Comparison of ENCODE assay signal across 11 cellular contexts in genomic region chr12:41932028-41932427, GRCh38.
A peak's percentile ranks its signal among the peaks of the same experiment; 100 is the strongest.
DNase-seq lines count a peak whose midpoint lies in the region; ATAC-seq and TF ChIP-seq lines count a peak whose summit lies in the region.
"Had no signal": no experiment of that assay in that cellular context is flagged by ENCODE, and none has a peak within 500 bp of the region (broad histone marks: within the 10 kb centered on the region; RNA-seq: fewer than 3 reads in every experiment).

No MANE protein-coding gene starts in this region.

- TF ChIP-seq CTCF in Caco-2 (IDR thresholded peaks at IDR 0.05; ENCODE audit: insufficient read depth in 1 of 2, low read depth in 1 of 2, low read length in 1 of 2, severe bottlenecking in 1 of 2, unreplicated experiment in 1 of 2) = no peak
- no peak for TF ChIP-seq CTCF in sigmoid colon (IDR thresholded peaks at IDR 0.05)

- TF ChIP-seq EP300 in sigmoid colon (IDR thresholded peaks at IDR 0.05) = no peak

- H3K36me3 Mint-ChIP-seq in Caco-2 (ENCODE audit: insufficient read depth, unreplicated experiment) (no peaks in the 10 kb centered on the region), T-helper 17 cell (ENCODE audit: low read depth) (peaks cover 3% of the 10 kb centered on the region)

- no peak for TF ChIP-seq POLR2A in sigmoid colon (IDR thresholded peaks at IDR 0.05)

- H3K27ac Mint-ChIP-seq in Caco-2 (ENCODE audit: unreplicated experiment) = no peak overlapping the region
- no peak overlapping the region for H3K27ac Mint-ChIP-seq in T-helper 17 cell

- H3K27me3 ChIP-seq in Caco-2 (replicated peaks; ENCODE audit: control insufficient read depth, insufficient read depth, low read length) (no peaks in the 10 kb centered on the region), right cardiac atrium (ENCODE audit: control insufficient read depth, insufficient read depth) (no peaks in the 10 kb centered on the region), sigmoid colon (no peaks in the 10 kb centered on the region)
- H3K27me3 ChIP-seq: SJCRH30 had no signal

- H3K4me1 ChIP-seq in Caco-2 (no peaks in the 10 kb centered on the region), right cardiac atrium (ENCODE audit: control insufficient read depth, insufficient read depth, low read length) (no peaks in the 10 kb centered on the region), sigmoid colon (peaks cover 0 to 7% (median 0%) of the 10 kb centered on the region in 4 donors)
- H3K4me1 ChIP-seq: SJCRH30 had no signal

- no peaks in the 10 kb centered on the region for H3K9me3 Mint-ChIP-seq in Caco-2 (ENCODE audit: unreplicated experiment)

- POLR2A ChIA-PET in Caco-2 (lab: Charles Lee) = no interaction called here

- no peak overlapping the region; the same call in 1 of the 2 replicates for H3K4me3 ChIP-seq in Caco-2 (ENCODE audit: low read depth, low read length)
- H3K4me3 ChIP-seq in right cardiac atrium (ENCODE audit: low read length) = peak overlapping the region; percentile 42
- peak overlapping the region; percentile 19 to 57 (median 50) for H3K4me3 ChIP-seq in sigmoid colon
- H3K4me3 ChIP-seq: SJCRH30 had no signal

- H3K27me3 Mint-ChIP-seq in Caco-2 (ENCODE audit: insufficient read depth, unreplicated experiment) (peaks cover 20% of the 10 kb centered on the region), T-helper 17 cell (peaks cover 47% of the 10 kb centered on the region)

- no peak for ATAC-seq in T-helper 17 cell
- peak in 1 of 2 donors; percentile 8 for ATAC-seq in right cardiac atrium
- ATAC-seq in HG02884 (IDR thresholded peaks at IDR 0.05; ENCODE audit: unreplicated experiment) = no peak
- ATAC-seq in GM21528 (IDR thresholded peaks at IDR 0.05; ENCODE audit: low FRiP score, unreplicated experiment) = no peak
- ATAC-seq: HCT116 had no signal

- H3K4me3 Mint-ChIP-seq in Caco-2 (ENCODE audit: unreplicated experiment) (peak overlapping the region; percentile 69), T-helper 17 cell (peak overlapping the region; percentile 81)

- DNase-seq in Caco-2 (no peak), T-helper 17 cell (no peak), right cardiac atrium (peak in 1 of 3 donors; percentile 38), sigmoid colon (no peak), NCI-H2196 treated with DMSO at 0.1 percent for 48 hours (lab: John Stamatoyannopoulos, UW; ENCODE audit: unreplicated experiment) (no peak), NCI-H226 (no peak)
- DNase-seq: activated effector memory CD4-positive, alpha-beta T cell treated with Interleukin-2 at 50 U/mL for 16 hours; SJCRH30 had no signal

- peaks cover 7% of the 10 kb centered on the region for H3K4me1 Mint-ChIP-seq in Caco-2 (ENCODE audit: low read depth, unreplicated experiment)
- peaks cover 5% of the 10 kb centered on the region for H3K4me1 Mint-ChIP-seq in T-helper 17 cell

- H3K27ac ChIP-seq in right cardiac atrium (ENCODE audit: low read length) (peak overlapping the region; percentile 53), sigmoid colon (peak overlapping the region in 2 of 4 donors; percentile 40 to 52)
- H3K27ac ChIP-seq: SJCRH30 had no signal

- BruUV-seq in Caco-2 (replicated peaks; lab: Mats Ljungman, UMichigan) = no TSS peak

- H3K36me3 ChIP-seq in Caco-2 (ENCODE audit: control insufficient read depth, insufficient read depth, low read length) = no peaks in the 10 kb centered on the region
- no peaks in the 10 kb centered on the region for H3K36me3 ChIP-seq in sigmoid colon
- H3K36me3 ChIP-seq: SJCRH30 had no signal

- H3K9me3 ChIP-seq in Caco-2 (no peaks in the 10 kb centered on the region), T-helper 17 cell (ENCODE audit: control insufficient read depth, low read length, poor library complexity, severe bottlenecking) (no peaks in the 10 kb centered on the region), right cardiac atrium (ENCODE audit: control insufficient read depth, low read length) (no peaks in the 10 kb centered on the region), sigmoid colon (no peaks in the 10 kb centered on the region)
- H3K9me3 ChIP-seq: SJCRH30 had no signal

- intact Hi-C loops in Caco-2 (cut with micrococcal nuclease; ENCODE audit: unreplicated experiment) (loop anchor here (5.0 kb wide), 1 partner anchor 90 kb away; no protein-coding TSS in a partner anchor), right cardiac atrium (cut with DNase I) (no loop called here), sigmoid colon (cut with DNase I) (no loop called here)

- CTCF ChIA-PET in Caco-2 (lab: Charles Lee) = no interaction called here

- 69% methylated on average over 11 of the region's 11 CpGs for WGBS in right cardiac atrium
- WGBS in sigmoid colon, 2 donors = 72 to 76% methylated on average over 11 of the region's 11 CpGs
